Comparison of ENCODE assay signal across 9 cellular contexts in the genomic region with DNA sequence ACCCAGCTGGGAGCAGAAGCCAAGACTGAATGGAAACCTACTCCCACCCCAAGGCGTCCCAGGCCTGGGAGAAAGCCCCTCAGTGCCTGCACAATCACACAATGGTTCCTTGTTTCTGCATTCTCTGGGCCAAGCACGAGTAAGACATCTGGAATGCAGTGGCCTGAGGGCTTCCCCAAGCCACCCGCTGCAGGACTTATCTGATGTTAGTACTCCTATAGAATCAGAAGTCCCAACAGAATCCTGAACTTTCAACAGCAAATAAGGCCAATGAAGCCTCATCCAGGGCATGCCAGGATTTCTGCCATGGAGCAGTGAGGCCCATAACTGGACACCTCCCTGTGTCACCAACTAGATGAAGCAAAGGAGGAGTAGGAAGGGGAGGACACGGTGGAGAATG. TPM values are rescaled to one million over a fixed set of nuclear protein-coding genes. Genes with fewer than 3 reads are reported as not detected.
DNase-seq lines count a peak whose midpoint lies in the region; ATAC-seq and TF ChIP-seq lines count a peak whose summit lies in the region.
"Had no signal": no experiment of that assay in that cellular context is flagged by ENCODE, and none has a peak within 500 bp of the region (broad histone marks: within the 10 kb centered on the region; RNA-seq: fewer than 3 reads in every experiment).

No MANE protein-coding gene starts in this region.

- peaks cover 75% of the 10 kb centered on the region for H3K79me2 ChIP-seq in mammary epithelial cell (ENCODE audit: insufficient read depth, low read length)

- H3K36me3 ChIP-seq in mammary epithelial cell (ENCODE audit: insufficient read depth, low read length), result no peaks in the 10 kb centered on the region

- intact Hi-C loops in mammary epithelial cell (cut with micrococcal nuclease), result no loop called here

- H3K27ac Mint-ChIP-seq in memory B cell, result peak overlapping the region; percentile 11

- in situ Hi-C loops in mammary epithelial cell (cut with MboI; ENCODE audit: low sequenced_read_pairs in 2 of 2), result loop anchor here in 1 of 2 donors (10.0 kb wide), 1 partner anchor 63 kb away; no protein-coding TSS in a partner anchor

- ATAC-seq in memory B cell (ENCODE audit: low read depth) (no peak), GM21526 (IDR thresholded peaks at IDR 0.05; ENCODE audit: low FRiP score, unreplicated experiment) (no peak)

- H3K9ac ChIP-seq in mammary epithelial cell (ENCODE audit: insufficient read depth, low read length), result no peak overlapping the region

- H3K36me3 Mint-ChIP-seq in memory B cell, result no peaks in the 10 kb centered on the region

- CTCF ChIA-PET in mammary epithelial cell (lab: Charles Lee; ENCODE audit: low non-redundant PET), result no interaction called here

- 30% methylated on average over 4 of the region's 4 CpGs for WGBS in mammary epithelial cell (ENCODE audit: low coverage, missing lambda C conversion rate)

- no peaks in the 10 kb centered on the region for H4K20me1 ChIP-seq in mammary epithelial cell (ENCODE audit: insufficient read depth, low read length)

- H3K27ac ChIP-seq in mammary epithelial cell (ENCODE audit: insufficient read depth, low read depth, low read length), result peak overlapping the region; percentile 93
- H3K27ac ChIP-seq: C4-2B had no signal

- dilution Hi-C loops in mammary epithelial cell (cut with HindIII; ENCODE audit: low sequenced_read_pairs), result no loop called here

- peak; percentile 39 for DNase-seq in AG10803 (ENCODE audit: low read depth)
- peak; percentile 92 for DNase-seq in M059J (ENCODE audit: low read depth)
- DNase-seq in mammary epithelial cell, result peak; percentile 79
- no peak for DNase-seq in memory B cell (ENCODE audit: low spot score in 2 of 2)
- DNase-seq in stimulated activated CD4-positive, alpha-beta T cell treated with anti-CD3 and anti-CD28 coated beads, Interleukin-4, amount 100 ng/mL, for 4 hours, result no peak
- DNase-seq in activated CD4-positive, alpha-beta T cell treated with anti-CD3 and anti-CD28 coated beads for 1 hour, result no peak
- no peak for DNase-seq in HuH-7 (ENCODE audit: low spot score)

- H2AFZ ChIP-seq in mammary epithelial cell (ENCODE audit: low read depth, low read length), result no peak overlapping the region

- H3K4me3 Mint-ChIP-seq in memory B cell, result no peak overlapping the region

- H3K27me3 Mint-ChIP-seq in memory B cell, result no peaks in the 10 kb centered on the region

- TF ChIP-seq CTCF in AG10803 (conservative IDR thresholded peaks at IDR 0.05; ENCODE audit: low read length) (no peak), mammary epithelial cell (conservative IDR thresholded peaks at IDR 0.05 in 1 of 2, IDR thresholded peaks at IDR 0.05 in 1 of 2; ENCODE audit: extremely low read depth in 1 of 2, insufficient read depth in 1 of 2, low read depth in 1 of 2, low read length in 2 of 2) (no peak)

- H3K4me3 ChIP-seq in AG10803 (ENCODE audit: low read length), result no peak overlapping the region
- no peak overlapping the region for H3K4me3 ChIP-seq in mammary epithelial cell (replicated peaks in 1 of 3; ENCODE audit: insufficient read depth in 1 of 3, low read depth in 2 of 3, low read length in 3 of 3)

- H3K9me3 ChIP-seq in mammary epithelial cell (replicated peaks; ENCODE audit: insufficient read depth, low read length), result no peaks in the 10 kb centered on the region

- peak overlapping the region; percentile 59 for H3K4me2 ChIP-seq in mammary epithelial cell (ENCODE audit: insufficient read depth, low read depth, low read length)

- H3K9me3 Mint-ChIP-seq in memory B cell, result no peaks in the 10 kb centered on the region

- BruUV-seq in mammary epithelial cell (replicated peaks; lab: Mats Ljungman, UMichigan), result no TSS peak

- H3K4me1 Mint-ChIP-seq in memory B cell, result peaks cover 20% of the 10 kb centered on the region

- H3K4me1 ChIP-seq in mammary epithelial cell (ENCODE audit: insufficient read depth, low read length), result peaks cover 96% of the 10 kb centered on the region

- H3K27me3 ChIP-seq in mammary epithelial cell (ENCODE audit: insufficient read depth, low read length), result no peaks in the 10 kb centered on the region

RNA-seq across cellular contexts. Expression of a gene that starts 28.6 kb away (rescaled TPM):
- total RNA-seq in M059J (2014; rRNA removed; shearing (Covaris generic)), result 21.8 and 63.3 TPM in 2 replicates
- total RNA-seq in mammary epithelial cell, result 100 to 1,000 TPM in 1 of 2 donors, 10 to 100 TPM in 1; 62.3 to 102 TPM
- 17.8 TPM for polyA plus RNA-seq in mammary epithelial cell
- 131 TPM for polyA minus RNA-seq in mammary epithelial cell

Comparison
In these comparisons a context has a peak if more than half of its experiments do, and no peak if none do; other contexts are left out.
1. DNase-seq: peak in AG10803 (single experiment), M059J (single experiment) and mammary epithelial cell (single experiment); none in memory B cell (0 of 2), stimulated activated CD4-positive, alpha-beta T cell treated with anti-CD3 and anti-CD28 coated beads, Interleukin-4, amount 100 ng/mL, for 4 hours (0 of 2), activated CD4-positive, alpha-beta T cell treated with anti-CD3 and anti-CD28 coated beads for 1 hour (single experiment) and HuH-7 (single experiment).